13 cellular contexts compared by ENCODE assay signal in the genomic region with DNA sequence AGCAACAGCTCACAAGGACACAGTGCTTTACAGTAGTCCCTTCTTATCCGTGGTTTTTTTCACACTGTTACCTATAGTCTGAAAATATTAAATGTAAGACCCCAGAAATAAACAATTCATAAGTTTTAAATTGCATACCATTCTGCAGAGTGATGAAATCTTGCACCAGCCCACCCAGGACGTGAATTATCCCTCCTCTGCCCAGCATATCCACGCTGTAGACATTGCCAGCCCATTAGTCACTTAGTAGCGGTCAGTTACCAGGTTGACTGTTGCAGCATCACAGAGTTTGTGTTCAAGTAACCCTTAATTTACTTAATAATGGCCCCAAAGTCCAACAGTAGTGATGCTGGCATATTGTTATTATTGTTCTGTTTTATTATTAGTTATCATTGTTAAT. TPM values are rescaled to one million over a fixed set of nuclear protein-coding genes. Genes with fewer than 3 reads are reported as not detected.
A peak's percentile ranks its signal among the peaks of the same experiment; 100 is the strongest.
DNase-seq lines count a peak whose midpoint lies in the region; ATAC-seq and TF ChIP-seq lines count a peak whose summit lies in the region.
"Had no signal": no experiment of that assay in that cellular context is flagged by ENCODE, and none has a peak within 500 bp of the region (broad histone marks: within the 10 kb centered on the region; RNA-seq: fewer than 3 reads in every experiment).

No MANE protein-coding gene starts in this region.

- no peak for TF ChIP-seq CTCF in fibroblast of villous mesenchyme (IDR thresholded peaks at IDR 0.05; ENCODE audit: insufficient read depth, low read depth, low read length)

- H3K9me3 ChIP-seq in skeletal muscle satellite cell (replicated peaks; ENCODE audit: low read length), result no peaks in the 10 kb centered on the region
- H3K9me3 ChIP-seq: stomach had no signal

- H3K4me1 ChIP-seq in skeletal muscle satellite cell (ENCODE audit: control insufficient read depth, insufficient read depth, low read length), result peaks cover 62% of the 10 kb centered on the region

- H3K4me2 ChIP-seq in skeletal muscle satellite cell (ENCODE audit: low read length), result peak overlapping the region; percentile 66

- no peaks in the 10 kb centered on the region for H3K27me3 ChIP-seq in skeletal muscle satellite cell (ENCODE audit: control insufficient read depth, insufficient read depth, low read length)
- H3K27me3 ChIP-seq: stomach had no signal

- no peak for ATAC-seq in HG03025 (IDR thresholded peaks at IDR 0.05; ENCODE audit: low FRiP score, unreplicated experiment)
- ATAC-seq: naive thymus-derived CD8-positive, alpha-beta T cell; T-helper 17 cell had no signal

- DNase-seq in HCEC 1CT, result peak; percentile 86
- peak; percentile 26 for DNase-seq in SW480 (ENCODE audit: low spot score)
- peak; percentile 90 for DNase-seq in fibroblast of villous mesenchyme (ENCODE audit: low read depth)
- DNase-seq in activated CD4-positive, CD25-positive, alpha-beta regulatory T cell treated with anti-CD3 and anti-CD28 coated beads, Interleukin-2, amount 50 U/mL, for 72 hours, result no peak
- no peak for DNase-seq in NCI-H2081 (lab: John Stamatoyannopoulos, UW)
- DNase-seq: activated naive CD8-positive, alpha-beta T cell treated with anti-CD3 and anti-CD28 coated beads for 36 hours; DND-41; naive thymus-derived CD8-positive, alpha-beta T cell; stimulated activated CD4-positive, alpha-beta T cell treated with anti-CD3 and anti-CD28 coated beads, Interleukin-2, amount 100 ng/mL, for 24 hours; stomach; T-helper 17 cell had no signal

- H3K36me3 ChIP-seq in skeletal muscle satellite cell (ENCODE audit: insufficient read depth, low read length), result no peaks in the 10 kb centered on the region
- H3K36me3 ChIP-seq: stomach had no signal

- H3K4me3 ChIP-seq in fibroblast of villous mesenchyme (ENCODE audit: low read depth, low read length) (no peak overlapping the region), skeletal muscle satellite cell (ENCODE audit: low read length) (peak overlapping the region; percentile 8)
- H3K4me3 ChIP-seq: stomach had no signal

- H3K9ac ChIP-seq in skeletal muscle satellite cell (ENCODE audit: low read depth, low read length), result peak overlapping the region; percentile 43

RNA-seq across cellular contexts. Expression of a gene that starts 3.6 kb away (rescaled TPM):
- 9.5 and 16.4 TPM in 2 replicates for total RNA-seq in fibroblast of villous mesenchyme
- 8.1 and 12.7 TPM in 2 replicates for total RNA-seq in skeletal muscle satellite cell (2012; rRNA removed)

Comparison
In these comparisons a context has a peak if more than half of its experiments do, and no peak if none do; other contexts are left out.
1. DNase-seq: peak in HCEC 1CT (single experiment), SW480 (single experiment) and fibroblast of villous mesenchyme (single experiment); none in activated CD4-positive, CD25-positive, alpha-beta regulatory T cell treated with anti-CD3 and anti-CD28 coated beads, Interleukin-2, amount 50 U/mL, for 72 hours (single experiment) and NCI-H2081 (0 of 2).